ENCODE assay signal across 19 cellular contexts in the genomic region with DNA sequence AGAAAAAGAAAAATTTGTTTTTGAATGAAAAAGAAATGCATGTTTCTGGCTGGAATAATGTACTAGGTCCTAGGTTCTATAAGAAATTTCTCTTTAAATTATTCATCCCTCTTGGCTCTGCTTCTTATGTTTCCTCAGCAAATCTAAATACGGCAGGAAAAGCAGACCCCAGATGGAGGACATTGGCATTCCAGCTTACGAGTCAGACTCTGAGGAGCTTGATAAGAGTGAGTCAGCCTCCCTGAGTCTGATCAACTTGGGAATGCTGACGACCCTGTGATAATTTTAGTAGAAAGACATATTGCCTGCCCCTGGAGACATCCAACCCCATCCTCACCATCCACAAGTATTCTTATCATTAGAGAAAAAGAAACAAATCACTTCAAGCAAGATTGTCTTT.
A peak's percentile ranks its signal among the peaks of the same experiment; 100 is the strongest.
DNase-seq lines count a peak whose midpoint lies in the region; ATAC-seq, FAIRE-seq and TF ChIP-seq lines count a peak whose summit lies in the region.
"Had no signal": no experiment of that assay in that cellular context is flagged by ENCODE, and none has a peak within 500 bp of the region (broad histone marks: within the 10 kb centered on the region; RNA-seq: fewer than 3 reads in every experiment).

No MANE protein-coding gene starts in this region.

- dilution Hi-C loops in endothelial cell of umbilical vein (cut with MboI; ENCODE audit: extremely low pct_ligation_motif_present, low sequenced_read_pairs) = no loop called here

- DNase-seq in DMS 273 (lab: John Stamatoyannopoulos, UW; ENCODE audit: unreplicated experiment) (peak; percentile 66), PC-3 (peak; percentile 29), endothelial cell of umbilical vein (ENCODE audit: low read depth, low spot score) (peak; percentile 76), myocyte (ENCODE audit: low read depth) (peak; percentile 31), SJCRH30 (no peak), NCI-H82 (lab: John Stamatoyannopoulos, UW) (no peak), NCI-H345 treated with DMSO at 0.1 percent for 48 hours (lab: John Stamatoyannopoulos, UW; ENCODE audit: unreplicated experiment) (no peak), sciatic nerve (ENCODE audit: low spot score) (no peak)
- DNase-seq: activated CD4-positive, alpha-beta T cell treated with anti-CD3 and anti-CD28 coated beads for 36 hours; activated CD8-positive, alpha-beta memory T cell treated with anti-CD3 and anti-CD28 coated beads, Interleukin-2, amount 50 U/mL, for 48 hours; activated gamma-delta T cell treated with Interleukin-2 at 50 U/mL for 16 hours; erythroblast; kidney glomerular epithelial cell; NCI-H2029; retina; stomach had no signal

- no peaks in the 10 kb centered on the region for H3K9me1 ChIP-seq in endothelial cell of umbilical vein (replicated peaks; ENCODE audit: control insufficient read depth, extremely low read depth, insufficient read depth, low read length)

- peaks cover 25% of the 10 kb centered on the region for H3K4me1 ChIP-seq in PC-3 (ENCODE audit: insufficient read depth, low read length)
- H3K4me1 ChIP-seq in endothelial cell of umbilical vein (ENCODE audit: control insufficient read depth, extremely low read depth, insufficient read depth, low read length) = peaks cover 35% of the 10 kb centered on the region
- peaks cover 8% of the 10 kb centered on the region for H3K4me1 ChIP-seq in SJCRH30
- H3K4me1 ChIP-seq: ascending aorta had no signal

- intact Hi-C loops in PC-3 (cut with micrococcal nuclease) = no loop called here
- intact Hi-C loops in endothelial cell of umbilical vein (cut with micrococcal nuclease) = no loop called here
- intact Hi-C loops in sciatic nerve (cut with DNase I) = no loop called here

- no peak for TF ChIP-seq CTCF in PC-3 (conservative IDR thresholded peaks at IDR 0.05; ENCODE audit: low read depth, low read length)
- TF ChIP-seq CTCF in endothelial cell of umbilical vein (IDR thresholded peaks at IDR 0.05; ENCODE audit: extremely low read depth in 1 of 2, insufficient read depth in 1 of 2, low read depth in 1 of 2, low read length in 2 of 2) = no peak

- CTCF ChIA-PET in PC-3 (lab: Charles Lee) (no interaction called here), endothelial cell of umbilical vein (lab: Charles Lee) (interaction anchor here (0.8 to 1.5 kb wide), 2 partner anchors 24 to 511 kb away, joined by 4 to 5 read pairs; no protein-coding TSS in a partner anchor)

- BruUV-seq in PC-3 (replicated peaks; lab: Mats Ljungman, UMichigan) (no TSS peak), endothelial cell of umbilical vein (replicated peaks; lab: Mats Ljungman, UMichigan) (no TSS peak)

- H3K9me2 ChIP-seq in PC-3 (replicated peaks; ENCODE audit: low read length) = no peaks in the 10 kb centered on the region

- H4K20me1 ChIP-seq in PC-3 (ENCODE audit: low read length) = no peaks in the 10 kb centered on the region
- no peaks in the 10 kb centered on the region for H4K20me1 ChIP-seq in endothelial cell of umbilical vein (replicated peaks; ENCODE audit: control insufficient read depth, extremely low read depth, insufficient read depth, low read length)

- ATAC-seq in PC-3 (no peak), sciatic nerve (no peak)
- ATAC-seq: activated CD4-positive, alpha-beta T cell treated with anti-CD3 and anti-CD28 coated beads for 36 hours had no signal

- FAIRE-seq in endothelial cell of umbilical vein (lab: Jason Lieb, UNC) = peak; percentile 94
- FAIRE-seq: urothelium cell line had no signal

- no peak overlapping the region for H3K4me3 ChIP-seq in PC-3 (ENCODE audit: low read length)
- H3K4me3 ChIP-seq in endothelial cell of umbilical vein (replicated peaks in 1 of 3; ENCODE audit: insufficient read depth in 1 of 3, low read depth in 1 of 3, low read length in 3 of 3) = no peak overlapping the region
- H3K4me3 ChIP-seq in SJCRH30 = no peak overlapping the region
- H3K4me3 ChIP-seq: ascending aorta, SJSA1, stomach had no signal

- POLR2A ChIA-PET in PC-3 (lab: Charles Lee; ENCODE audit: unreplicated experiment) (no interaction called here), endothelial cell of umbilical vein (lab: Charles Lee) (no interaction called here)

- H3F3A ChIP-seq in PC-3 (ENCODE audit: low read length, unreplicated experiment) = no peaks in the 10 kb centered on the region

- H3K36me3 ChIP-seq in PC-3 (ENCODE audit: low read depth, low read length) (no peaks in the 10 kb centered on the region), endothelial cell of umbilical vein (ENCODE audit: control insufficient read depth in 2 of 2, extremely low read depth in 1 of 2, insufficient read depth in 2 of 2, low read length in 2 of 2) (no peaks in the 10 kb centered on the region), SJCRH30 (no peaks in the 10 kb centered on the region)
- H3K36me3 ChIP-seq: ascending aorta, SJSA1, stomach had no signal

- H3K27me3 ChIP-seq in PC-3 (ENCODE audit: low read length) (no peaks in the 10 kb centered on the region), endothelial cell of umbilical vein (ENCODE audit: control insufficient read depth in 2 of 2, insufficient read depth in 2 of 2, low read length in 2 of 2) (no peaks in the 10 kb centered on the region), SJCRH30 (no peaks in the 10 kb centered on the region)
- H3K27me3 ChIP-seq: ascending aorta, SJSA1, stomach had no signal

- H3K79me2 ChIP-seq in PC-3 (ENCODE audit: low read length) = no peaks in the 10 kb centered on the region
- no peaks in the 10 kb centered on the region for H3K79me2 ChIP-seq in endothelial cell of umbilical vein (ENCODE audit: control insufficient read depth, insufficient read depth, low read length)

- H3K27ac ChIP-seq in PC-3 (ENCODE audit: low read length) (no peak overlapping the region), endothelial cell of umbilical vein (ENCODE audit: insufficient read depth, low read depth, low read length) (peak overlapping the region; percentile 27), SJCRH30 (no peak overlapping the region)
- H3K27ac ChIP-seq: ascending aorta, SJSA1, stomach had no signal

- H2AFZ ChIP-seq in PC-3 (ENCODE audit: low read length) = 0 out of 2 replicates have a peak overlapping the region, but pooled peaks have one; percentile 26
- H2AFZ ChIP-seq in endothelial cell of umbilical vein (ENCODE audit: low read depth, low read length) = no peak overlapping the region

- H3K9ac ChIP-seq in PC-3 (ENCODE audit: low read length) = no peak overlapping the region
- H3K9ac ChIP-seq in endothelial cell of umbilical vein (replicated peaks; ENCODE audit: extremely low read depth, insufficient read depth, low read length) = no peak overlapping the region

- H3K4me2 ChIP-seq in PC-3 (ENCODE audit: low read length) (no peak overlapping the region), endothelial cell of umbilical vein (ENCODE audit: insufficient read depth, low read length) (peak overlapping the region; percentile 30)

- no peaks in the 10 kb centered on the region for H3K9me3 ChIP-seq in PC-3 (ENCODE audit: low read length)
- H3K9me3 ChIP-seq in endothelial cell of umbilical vein (replicated peaks; ENCODE audit: control insufficient read depth, insufficient read depth, low read length) = no peaks in the 10 kb centered on the region
- no peaks in the 10 kb centered on the region for H3K9me3 ChIP-seq in SJCRH30 (replicated peaks)
- H3K9me3 ChIP-seq: ascending aorta, SJSA1, stomach had no signal

- no peak for TF ChIP-seq POLR2A in endothelial cell of umbilical vein (IDR thresholded peaks at IDR 0.05; ENCODE audit: low read depth, low read length)

TF ChIP-seq in endothelial cell of umbilical vein, 7 proteins besides CTCF, POLR2A, EP300 and RAD21:
- TF ChIP-seq, protein P1, sequence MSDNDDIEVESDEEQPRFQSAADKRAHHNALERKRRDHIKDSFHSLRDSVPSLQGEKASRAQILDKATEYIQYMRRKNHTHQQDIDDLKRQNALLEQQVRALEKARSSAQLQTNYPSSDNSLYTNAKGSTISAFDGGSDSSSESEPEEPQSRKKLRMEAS (IDR thresholded peaks at IDR 0.05; ENCODE audit: insufficient read depth, insufficient read length) = no peak
- TF ChIP-seq POLR2AphosphoS5 (IDR thresholded peaks at IDR 0.05; ENCODE audit: insufficient read depth, low read depth, low read length) = peak; percentile 21
- no peak for TF ChIP-seq MYC (IDR thresholded peaks at IDR 0.05; ENCODE audit: low read depth, low read length)
- peak; percentile 22 for TF ChIP-seq JUN (IDR thresholded peaks at IDR 0.05; ENCODE audit: borderline replicate concordance, insufficient read depth, insufficient read length, low read depth)
- TF ChIP-seq GATA2 (IDR thresholded peaks at IDR 0.05; ENCODE audit: insufficient read depth, insufficient read length, low read depth, low read length) = peak; percentile 77
- TF ChIP-seq EZH2 (IDR thresholded peaks at IDR 0.05; ENCODE audit: borderline replicate concordance, low read depth, low read length, severe bottlenecking) = no peak
- peak; percentile 91 for TF ChIP-seq FOS (IDR thresholded peaks at IDR 0.05; ENCODE audit: borderline replicate concordance, insufficient read depth, low read length)

Comparison
In these comparisons a context has a peak if more than half of its experiments do, and no peak if none do; other contexts are left out.
1. DNase-seq: peak in DMS 273 (single experiment), PC-3 (single experiment), endothelial cell of umbilical vein (single experiment) and myocyte (single experiment); none in SJCRH30 (0 of 2), NCI-H82 (single experiment), NCI-H345 treated with DMSO at 0.1 percent for 48 hours (single experiment) and sciatic nerve (single experiment).